ENCODE assay signal across 21 cellular contexts in the genomic region with DNA sequence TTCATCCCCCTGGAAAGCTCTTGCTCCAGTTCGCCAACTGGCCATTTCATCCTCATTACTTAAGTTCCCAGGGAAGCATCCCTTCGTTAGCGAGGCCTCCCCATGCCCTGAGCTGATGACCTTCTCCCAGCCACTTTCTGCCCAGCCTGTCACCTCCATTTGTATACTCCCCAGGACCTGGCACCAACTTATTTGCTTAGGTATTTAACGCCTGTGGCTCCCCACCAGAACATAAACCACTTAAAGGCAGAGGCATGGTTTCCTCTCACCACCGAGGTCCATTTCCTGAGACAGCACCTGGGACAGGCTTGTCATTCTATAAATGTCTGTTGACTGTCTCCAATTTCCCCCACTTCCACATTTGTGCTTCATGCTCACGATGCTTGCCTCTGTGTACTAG.
DNase-seq lines count a peak whose midpoint lies in the region; ATAC-seq lines count a peak whose summit lies in the region.
"Had no signal": no experiment of that assay in that cellular context is flagged by ENCODE, and none has a peak within 500 bp of the region (broad histone marks: within the 10 kb centered on the region; RNA-seq: fewer than 3 reads in every experiment).

No MANE protein-coding gene starts in this region.

- H3K4me3 Mint-ChIP-seq in CD4-positive, CD25-positive, alpha-beta regulatory T cell, result no peak overlapping the region
- H3K4me3 Mint-ChIP-seq: CD4-positive, alpha-beta memory T cell; GM23338 had no signal

- no peak overlapping the region for H3K4me3 ChIP-seq in CD4-positive, CD25-positive, alpha-beta regulatory T cell (ENCODE audit: low read depth, low read length)
- H3K4me3 ChIP-seq: adrenal gland, GM23338, K562, stomach had no signal

- no peak for DNase-seq in CD4-positive, CD25-positive, alpha-beta regulatory T cell
- peak; percentile 93 for DNase-seq in cerebellar cortex (ENCODE audit: low spot score)
- DNase-seq in amniotic stem cell (lab: John Stamatoyannopoulos, UW), result no peak
- no peak for DNase-seq in NCI-H748 (lab: John Stamatoyannopoulos, UW; ENCODE audit: unreplicated experiment)
- DNase-seq in activated CD4-positive, CD25-positive, alpha-beta regulatory T cell treated with anti-CD3 and anti-CD28 coated beads, Interleukin-2, amount 50 U/mL, for 72 hours, result no peak
- DNase-seq: activated CD4-positive, alpha-beta T cell treated with anti-CD3 and anti-CD28 coated beads for 48 hours; activated gamma-delta T cell; CD4-positive, alpha-beta memory T cell; NCI-H1048; NCI-H1930; NK-92 treated with Interleukin-12 subunit alpha and Interleukin-12 subunit beta, amount 100 ng/mL, for 24 hours; stimulated activated CD4-positive, alpha-beta T cell treated with anti-CD3 and anti-CD28 coated beads, Interleukin-4, amount 100 ng/mL, for 24 hours; stomach; trophoblast cell had no signal

- no peak for ATAC-seq in CD4-positive, CD25-positive, alpha-beta regulatory T cell (ENCODE audit: low read depth in 2 of 2)
- peak; percentile 32 for ATAC-seq in GM18511 (IDR thresholded peaks at IDR 0.05; ENCODE audit: unreplicated experiment)
- ATAC-seq in HG03442 (IDR thresholded peaks at IDR 0.05; ENCODE audit: unreplicated experiment), result peak; percentile 31
- ATAC-seq in GM19463 (IDR thresholded peaks at IDR 0.05; ENCODE audit: unreplicated experiment), result no peak
- ATAC-seq: GM23338 had no signal

- H3K36me3 Mint-ChIP-seq in CD4-positive, CD25-positive, alpha-beta regulatory T cell, result no peaks in the 10 kb centered on the region
- H3K36me3 Mint-ChIP-seq: CD4-positive, alpha-beta memory T cell had no signal

- H3K4me1 ChIP-seq in CD4-positive, CD25-positive, alpha-beta regulatory T cell (ENCODE audit: control insufficient read depth, insufficient read depth, low read length, poor library complexity, severe bottlenecking), result no peaks in the 10 kb centered on the region
- H3K4me1 ChIP-seq: adrenal gland had no signal

- H3K27ac ChIP-seq in CD4-positive, CD25-positive, alpha-beta regulatory T cell (ENCODE audit: insufficient read depth, low read length, poor library complexity, severe bottlenecking), result no peak overlapping the region
- H3K27ac ChIP-seq: adrenal gland, RWPE1, stomach had no signal

- no peaks in the 10 kb centered on the region for H3K9me3 ChIP-seq in CD4-positive, CD25-positive, alpha-beta regulatory T cell (ENCODE audit: control insufficient read depth in 2 of 2, low read length in 2 of 2)
- H3K9me3 ChIP-seq: adrenal gland, stomach had no signal

- no peaks in the 10 kb centered on the region for H3K36me3 ChIP-seq in CD4-positive, CD25-positive, alpha-beta regulatory T cell (ENCODE audit: control insufficient read depth, insufficient read depth, low read length)
- H3K36me3 ChIP-seq: adrenal gland, stomach had no signal

- H3K27me3 ChIP-seq in CD4-positive, CD25-positive, alpha-beta regulatory T cell (ENCODE audit: control insufficient read depth, insufficient read depth, low read length), result peaks cover 3% of the 10 kb centered on the region
- H3K27me3 ChIP-seq: adrenal gland, stomach had no signal

- H3K9me3 Mint-ChIP-seq in CD4-positive, CD25-positive, alpha-beta regulatory T cell, result peaks cover 0 to 9% (median 0%) of the 10 kb centered on the region in 7 donors
- H3K9me3 Mint-ChIP-seq: GM23338 had no signal

- H3K4me1 Mint-ChIP-seq in CD4-positive, CD25-positive, alpha-beta regulatory T cell, result peaks cover 0 to 3% (median 0%) of the 10 kb centered on the region in 4 donors
- H3K4me1 Mint-ChIP-seq: GM23338 had no signal

- no peaks in the 10 kb centered on the region for H3K27me3 Mint-ChIP-seq in CD4-positive, CD25-positive, alpha-beta regulatory T cell

- peak overlapping the region in 2 of 3 donors; percentile 4 to 64 for H3K27ac Mint-ChIP-seq in CD4-positive, CD25-positive, alpha-beta regulatory T cell
- H3K27ac Mint-ChIP-seq: CD4-positive, alpha-beta memory T cell; GM23338 had no signal

Comparison
In these comparisons a context has a peak if more than half of its experiments do, and no peak if none do; other contexts are left out.
1. ATAC-seq: peak in GM18511 (single experiment) and HG03442 (single experiment); none in CD4-positive, CD25-positive, alpha-beta regulatory T cell (0 of 2) and GM19463 (single experiment).